In the genomic region with DNA sequence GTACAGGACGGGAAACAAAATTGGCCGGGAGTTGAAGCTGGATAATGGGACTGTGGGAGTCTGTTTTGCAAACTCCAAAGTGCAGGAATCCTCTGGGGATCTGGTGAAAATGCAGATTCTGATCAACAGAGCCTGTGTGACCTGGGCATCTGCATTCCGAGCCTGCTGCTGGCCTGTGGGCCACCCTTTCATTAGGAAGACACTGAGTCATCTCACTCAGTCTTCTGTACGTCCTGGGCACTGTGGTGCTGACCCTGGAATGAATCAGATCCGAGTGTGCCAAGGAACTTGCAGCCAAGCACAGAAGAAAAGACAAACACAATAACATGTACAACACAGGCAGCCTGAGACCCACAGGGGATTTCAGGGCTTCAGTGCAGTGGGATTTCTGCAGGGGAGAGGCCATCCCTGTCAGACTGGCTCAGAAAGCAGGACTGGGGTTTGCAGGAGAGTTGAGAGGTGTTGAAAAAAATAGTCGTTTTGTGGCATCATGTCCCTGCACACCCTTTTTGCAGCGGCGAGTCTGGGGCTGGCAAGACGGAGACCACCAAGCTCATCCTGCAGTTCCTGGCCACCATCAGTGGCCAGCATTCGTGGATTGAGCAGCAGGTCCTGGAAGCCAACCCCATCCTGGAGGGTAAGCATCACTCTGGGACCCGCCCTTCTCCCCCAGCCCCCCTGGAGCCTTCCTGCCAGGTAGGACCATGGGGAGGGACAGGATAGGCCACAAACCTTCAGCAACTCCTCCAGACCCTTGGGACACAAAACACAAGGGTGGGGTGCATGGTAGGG, we compare ENCODE assay signal across 1 cellular context.
TF ChIP-seq lines count a peak whose summit lies in the region.

No MANE protein-coding gene starts in this region.

TF ChIP-seq in GM23338, 12 proteins besides CTCF, POLR2A, EP300 and RAD21 (continued from another document):
- no peak for TF ChIP-seq ZNF462 (CRISPR knock-in tag; IDR thresholded peaks at IDR 0.05)
- TF ChIP-seq POLR2AphosphoS5 (IDR thresholded peaks at IDR 0.05; ENCODE audit: low read depth) = no peak
- TF ChIP-seq ZNF331 (CRISPR knock-in tag; IDR thresholded peaks at IDR 0.05; ENCODE audit: low read depth) = no peak
- no peak for TF ChIP-seq JUNB (IDR thresholded peaks at IDR 0.05; ENCODE audit: unreplicated experiment)
- TF ChIP-seq ZNF114 (CRISPR knock-in tag; IDR thresholded peaks at IDR 0.05) = no peak
- TF ChIP-seq CREB1 (CRISPR knock-in tag; IDR thresholded peaks at IDR 0.05; ENCODE audit: low read depth) = no peak
